Comparison of ENCODE assay signal across 8 cellular contexts in genomic region chr7:2844153-2845077, GRCh38. TPM values are rescaled to one million over a fixed set of nuclear protein-coding genes. Genes with fewer than 3 reads are reported as not detected.
DNase-seq lines count a peak whose midpoint lies in the region; ATAC-seq and TF ChIP-seq lines count a peak whose summit lies in the region.

A gene with protein sequence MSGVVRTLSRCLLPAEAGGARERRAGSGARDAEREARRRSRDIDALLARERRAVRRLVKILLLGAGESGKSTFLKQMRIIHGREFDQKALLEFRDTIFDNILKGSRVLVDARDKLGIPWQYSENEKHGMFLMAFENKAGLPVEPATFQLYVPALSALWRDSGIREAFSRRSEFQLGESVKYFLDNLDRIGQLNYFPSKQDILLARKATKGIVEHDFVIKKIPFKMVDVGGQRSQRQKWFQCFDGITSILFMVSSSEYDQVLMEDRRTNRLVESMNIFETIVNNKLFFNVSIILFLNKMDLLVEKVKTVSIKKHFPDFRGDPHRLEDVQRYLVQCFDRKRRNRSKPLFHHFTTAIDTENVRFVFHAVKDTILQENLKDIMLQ (minus strand): TSS chr7:2844308. CDS start chr7:2844161, 147 bp downstream.

- no peak for TF ChIP-seq CTCF in activated B cell treated with CpG ODN at 0.5 μM for 24 hours (IDR thresholded peaks at IDR 0.05)

- intact Hi-C loops in activated B cell treated with CpG ODN at 0.5 μM for 24 hours (cut with micrococcal nuclease) = loop anchor here (1.0 to 5.0 kb wide), 7 partner anchors 19 to 442 kb away; partner anchors contain the start of gene CHST12

- peak within 1 kb of the TSS; percentile 83 for H3K27ac Mint-ChIP-seq in activated B cell treated with CpG ODN at 0.5 μM for 24 hours

- no peaks in the 10 kb centered on the region for H3K27me3 Mint-ChIP-seq in activated B cell treated with CpG ODN at 0.5 μM for 24 hours

- peaks cover 51% of the 10 kb centered on the region for H3K4me1 Mint-ChIP-seq in activated B cell treated with CpG ODN at 0.5 μM for 24 hours

- H3K4me3 Mint-ChIP-seq in activated B cell treated with CpG ODN at 0.5 μM for 24 hours = peak within 1 kb of the TSS; percentile 87

- DNase-seq in AG08395 (ENCODE audit: low spot score) (peak; percentile 99), NCI-H345 (lab: John Stamatoyannopoulos, UW) (peak; percentile 98), activated B cell treated with CpG ODN at 0.5 μM for 24 hours (peak; percentile 97), inferior parietal cortex (ENCODE audit: extremely low spot score) (peak; percentile 99)
- DNase-seq in central memory CD4-positive, alpha-beta T cell = peak; percentile 97
- DNase-seq in stimulated activated CD4-positive, alpha-beta T cell treated with anti-CD3 and anti-CD28 coated beads, Interleukin-12 subunit alpha, Interleukin-12 subunit beta, amount 100 ng/mL, for 4 hours = peak; percentile 97

- in situ Hi-C loops in GM18951 (cut with MboI; ENCODE audit: low sequenced_read_pairs, unreplicated experiment) = no loop called here

- H3K9me3 Mint-ChIP-seq in activated B cell treated with CpG ODN at 0.5 μM for 24 hours = no peaks in the 10 kb centered on the region

- ATAC-seq in HG03196 (IDR thresholded peaks at IDR 0.05; ENCODE audit: unreplicated experiment) = peak; percentile 98
- ATAC-seq in activated B cell treated with CpG ODN at 0.5 μM for 24 hours (ENCODE audit: low read depth) = peak; percentile 93

- POLR2A ChIA-PET in activated B cell treated with CpG ODN at 0.5 μM for 24 hours (lab: Charles Lee) = interaction anchor here (0.7 to 1.1 kb wide), 3 partner anchors 19 to 63 kb away, joined by 3 to 10 read pairs (median 4); no protein-coding TSS in a partner anchor

- TF ChIP-seq POLR2A in GM18951 (IDR thresholded peaks at IDR 0.05; ENCODE audit: extremely low read depth, insufficient read depth, insufficient read length) = peak; percentile 66

- peaks cover 19% of the 10 kb centered on the region for H3K36me3 Mint-ChIP-seq in activated B cell treated with CpG ODN at 0.5 μM for 24 hours (ENCODE audit: low read depth)

- CTCF ChIA-PET in activated B cell treated with CpG ODN at 0.5 μM for 24 hours (lab: Charles Lee) = no interaction called here

RNA-seq across cellular contexts. Expression of the gene that starts here (rescaled TPM):
- 52.3 and 54.6 TPM in 2 replicates for total RNA-seq in activated B cell treated with CpG ODN at 0.5 μM for 24 hours

Comparison
In these comparisons a context has a peak if more than half of its experiments do, and no peak if none do; other contexts are left out.
1. Peak in every context shown above with its lines: DNase-seq and ATAC-seq.